ENCODE assay signal across 11 cellular contexts in genomic region chr5:139677404-139678282, GRCh38. TPM values are rescaled to one million over a fixed set of nuclear protein-coding genes. Genes with fewer than 3 reads are reported as not detected.
DNase-seq lines count a peak whose midpoint lies in the region; ATAC-seq and TF ChIP-seq lines count a peak whose summit lies in the region.
"Had no signal": no experiment of that assay in that cellular context is flagged by ENCODE, and none has a peak within 500 bp of the region (broad histone marks: within the 10 kb centered on the region; RNA-seq: fewer than 3 reads in every experiment).

No MANE protein-coding gene starts in this region.

- DNase-seq in GM23338 (ENCODE audit: low spot score) (peak; percentile 57), WTC11 (ENCODE audit: low spot score) (peak; percentile 50), immature natural killer cell (no peak), NCI-H524 (lab: John Stamatoyannopoulos, UW) (no peak), amniotic stem cell (lab: John Stamatoyannopoulos, UW) (no peak)
- DNase-seq: foreskin keratinocyte had no signal

- no peaks in the 10 kb centered on the region for H3K9me3 Mint-ChIP-seq in GM23338
- H3K9me3 Mint-ChIP-seq in WTC11, result no peaks in the 10 kb centered on the region
- H3K9me3 Mint-ChIP-seq in immature natural killer cell, result peaks cover 0 to under 1% (median 0%) of the 10 kb centered on the region in 6 donors

- no peaks in the 10 kb centered on the region; the same call in 1 of the 2 replicates for H3K36me3 ChIP-seq in GM23338 (ENCODE audit: insufficient read depth)
- H3K36me3 ChIP-seq in skeletal muscle satellite cell (ENCODE audit: insufficient read depth, low read length), result peaks cover 41% of the 10 kb centered on the region

- H3K4me1 ChIP-seq in GM23338 (ENCODE audit: insufficient read depth) (peaks cover 15% of the 10 kb centered on the region), skeletal muscle satellite cell (ENCODE audit: control insufficient read depth, insufficient read depth, low read length) (peaks cover 61% of the 10 kb centered on the region)
- H3K4me1 ChIP-seq: foreskin keratinocyte had no signal

- peak overlapping the region; percentile 3 for H3K9ac ChIP-seq in skeletal muscle satellite cell (ENCODE audit: low read depth, low read length)

- H3K27ac Mint-ChIP-seq in GM23338 (no peak overlapping the region), WTC11 (peak overlapping the region; percentile 26), immature natural killer cell (peak overlapping the region; percentile 81 to 93 (median 86))

- H3K9me3 ChIP-seq in skeletal muscle satellite cell (replicated peaks; ENCODE audit: low read length), result no peaks in the 10 kb centered on the region

- no peaks in the 10 kb centered on the region for H3K9me2 ChIP-seq in GM23338 (ENCODE audit: insufficient read depth)

- POLR2A ChIA-PET in WTC11 (lab: Charles Lee), result interaction anchor here (0.6 to 1.4 kb wide), 5 partner anchors 13 to 40 kb away, joined by 3 to 7 read pairs (median 3); partner anchors contain the start of gene CXXC5

- 0 out of 2 replicates have a peak, but pooled peaks cover 16% of the 10 kb centered on the region for H3F3A ChIP-seq in GM23338 (replicated peaks; ENCODE audit: low read depth)

- H3K4me3 ChIP-seq in GM23338 (no peak overlapping the region), skeletal muscle satellite cell (ENCODE audit: low read length) (no peak overlapping the region)
- H3K4me3 ChIP-seq: skin epidermis had no signal

- H3K4me2 ChIP-seq in GM23338 (no peak overlapping the region), skeletal muscle satellite cell (ENCODE audit: low read length) (peak overlapping the region; percentile 38)

- peak; percentile 68 for ATAC-seq in GM23338
- ATAC-seq in WTC11, result peak; percentile 26
- no peak for ATAC-seq in GM18861 (IDR thresholded peaks at IDR 0.05; ENCODE audit: unreplicated experiment)
- ATAC-seq in HG02885 (IDR thresholded peaks at IDR 0.05; ENCODE audit: poor library complexity, unreplicated experiment), result no peak
- ATAC-seq: activated CD4-positive, CD25-positive, alpha-beta regulatory T cell treated with anti-CD3 and anti-CD28 coated beads, Interleukin-2, amount 50 U/mL, for 24 hours; foreskin keratinocyte had no signal

- H3K27me3 ChIP-seq in GM23338 (ENCODE audit: insufficient read depth) (no peaks in the 10 kb centered on the region), skeletal muscle satellite cell (ENCODE audit: control insufficient read depth, insufficient read depth, low read length) (no peaks in the 10 kb centered on the region)

- H3K4me1 Mint-ChIP-seq in GM23338, result peaks cover 53% of the 10 kb centered on the region
- H3K4me1 Mint-ChIP-seq in WTC11, result peaks cover 42% of the 10 kb centered on the region
- peaks cover 70 to 81% of the 10 kb centered on the region in 2 donors for H3K4me1 Mint-ChIP-seq in immature natural killer cell

- H3K27me3 Mint-ChIP-seq in GM23338 (ENCODE audit: insufficient read depth, low read depth, poor library complexity), result peaks cover 28% of the 10 kb centered on the region
- H3K27me3 Mint-ChIP-seq in WTC11 (ENCODE audit: low read depth), result no peaks in the 10 kb centered on the region
- H3K27me3 Mint-ChIP-seq in immature natural killer cell (ENCODE audit: low read depth in 3 of 3), result peaks cover 0 to 4% (median 2%) of the 10 kb centered on the region in 3 donors

- CTCF ChIA-PET in WTC11 (lab: Charles Lee), result interaction anchor here (0.8 to 2.9 kb wide), 11 partner anchors 12 to 110 kb away, joined by 3 to 20 read pairs (median 6); no protein-coding TSS in a partner anchor

- H2AFZ ChIP-seq in GM23338, result no peak overlapping the region

- H4K20me1 ChIP-seq in GM23338 (replicated peaks; ENCODE audit: insufficient read depth), result peaks cover 53% of the 10 kb centered on the region

- H3K27ac ChIP-seq in GM23338 (ENCODE audit: low read depth), result no peak overlapping the region
- H3K27ac ChIP-seq: foreskin keratinocyte had no signal

- peaks cover 54% of the 10 kb centered on the region for H3K79me2 ChIP-seq in GM23338 (replicated peaks; ENCODE audit: insufficient read depth)

- H3K4me3 Mint-ChIP-seq in GM23338 (no peak overlapping the region; the same call in 2 of the 3 replicates), WTC11 (no peak overlapping the region), immature natural killer cell (peak overlapping the region; percentile 47 to 72 (median 52))

- peaks cover 28% of the 10 kb centered on the region for H3K36me3 Mint-ChIP-seq in GM23338 (ENCODE audit: low read depth)
- peaks cover 10% of the 10 kb centered on the region for H3K36me3 Mint-ChIP-seq in WTC11
- peaks cover 3 to 11% (median 5%) of the 10 kb centered on the region in 3 donors for H3K36me3 Mint-ChIP-seq in immature natural killer cell

- no peak for TF ChIP-seq CTCF in GM23338 (conservative IDR thresholded peaks at IDR 0.05; ENCODE audit: low read depth in 2 of 2)
- TF ChIP-seq CTCF in WTC11 (IDR thresholded peaks at IDR 0.05), result no peak

TF ChIP-seq in GM23338, 12 proteins besides CTCF, POLR2A, EP300 and RAD21 (continues in another document):
- no peak for TF ChIP-seq EZH2phosphoT487 (IDR thresholded peaks at IDR 0.05; ENCODE audit: unreplicated experiment)
- TF ChIP-seq CREB1 (CRISPR knock-in tag; IDR thresholded peaks at IDR 0.05; ENCODE audit: low read depth), result no peak

TF ChIP-seq in WTC11, 78 proteins besides CTCF, POLR2A, EP300 and RAD21 (continues in another document):
- TF ChIP-seq NFYB (CRISPR knock-in tag; conservative IDR thresholded peaks at IDR 0.05; ENCODE audit: low read depth) (no peak), ZNF425 (CRISPR knock-in tag; conservative IDR thresholded peaks at IDR 0.05) (no peak), ZNF671 (CRISPR knock-in tag; IDR thresholded peaks at IDR 0.05) (no peak), ZNF263 (CRISPR knock-in tag; IDR thresholded peaks at IDR 0.05; ENCODE audit: low read depth) (no peak), ZBTB43 (CRISPR knock-in tag; IDR thresholded peaks at IDR 0.05) (no peak), FOXP4 (CRISPR knock-in tag; IDR thresholded peaks at IDR 0.05) (no peak), ATF6 (CRISPR knock-in tag; IDR thresholded peaks at IDR 0.05) (no peak)

RNA-seq across cellular contexts. Expression of gene CXXC5, which starts 29.5 kb away (rescaled TPM):
- 97.9 and 111 TPM in 2 replicates for total RNA-seq in GM23338 (2014; rRNA removed; shearing (Covaris generic))
- polyA plus RNA-seq in GM23338 (2016; fragmentation: Nextera tagmentation; extraction: Ambion mirVana) (63.3 and 65.0 TPM in 2 replicates), immature natural killer cell (100 to 1,000 TPM; 339 to 410 (median 385) TPM)
- total RNA-seq in WTC11 (2021), result 77.5 to 97.2 TPM (median 78.0 TPM) in 3 replicates
- total RNA-seq in skeletal muscle satellite cell (2012; rRNA removed), result 101 and 157 TPM in 2 replicates

Comparison
In these comparisons a context has a peak if more than half of its experiments do, and no peak if none do; other contexts are left out.
1. ATAC-seq: peak in GM23338 (single experiment) and WTC11 (single experiment); none in GM18861 (single experiment) and HG02885 (single experiment).
2. DNase-seq: peak in GM23338 (single experiment) and WTC11 (single experiment); none in immature natural killer cell (0 of 3), NCI-H524 (0 of 2) and amniotic stem cell (single experiment).
3. H3K4me3 Mint-ChIP-seq: peak in immature natural killer cell (5 of 5); none in GM23338 (single experiment) and WTC11 (single experiment).